In the genomic region with DNA sequence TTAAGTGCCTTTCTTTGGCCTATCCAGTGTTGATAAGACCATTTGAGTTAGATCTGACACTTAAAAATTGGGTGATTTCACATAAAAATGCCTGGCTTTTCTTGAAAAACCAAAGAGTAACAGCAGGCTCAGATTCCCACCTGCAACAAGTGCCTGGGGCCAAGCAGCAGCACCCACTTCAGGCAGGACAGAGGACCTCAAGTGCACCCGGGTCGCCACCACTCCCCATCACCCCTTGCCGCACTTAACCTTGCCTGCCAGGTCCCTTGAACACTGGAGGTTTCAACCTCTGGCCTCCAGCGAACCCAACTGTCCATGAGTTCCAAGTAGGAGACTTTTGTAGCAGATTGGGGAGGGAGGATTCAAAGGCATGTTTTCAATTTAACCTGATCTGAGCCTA, we compare ENCODE assay signal across 3 cellular contexts.
TF ChIP-seq lines count a peak whose summit lies in the region.

No MANE protein-coding gene starts in this region.

TF ChIP-seq in GM23338, 12 proteins besides CTCF, POLR2A, EP300 and RAD21 (continues in another document):
- TF ChIP-seq STAT1 (IDR thresholded peaks at IDR 0.05; ENCODE audit: unreplicated experiment): no peak
- no peak for TF ChIP-seq NANOG (IDR thresholded peaks at IDR 0.05; ENCODE audit: borderline replicate concordance)
- TF ChIP-seq ZNF114 (CRISPR knock-in tag; IDR thresholded peaks at IDR 0.05): no peak
- TF ChIP-seq, protein P1, sequence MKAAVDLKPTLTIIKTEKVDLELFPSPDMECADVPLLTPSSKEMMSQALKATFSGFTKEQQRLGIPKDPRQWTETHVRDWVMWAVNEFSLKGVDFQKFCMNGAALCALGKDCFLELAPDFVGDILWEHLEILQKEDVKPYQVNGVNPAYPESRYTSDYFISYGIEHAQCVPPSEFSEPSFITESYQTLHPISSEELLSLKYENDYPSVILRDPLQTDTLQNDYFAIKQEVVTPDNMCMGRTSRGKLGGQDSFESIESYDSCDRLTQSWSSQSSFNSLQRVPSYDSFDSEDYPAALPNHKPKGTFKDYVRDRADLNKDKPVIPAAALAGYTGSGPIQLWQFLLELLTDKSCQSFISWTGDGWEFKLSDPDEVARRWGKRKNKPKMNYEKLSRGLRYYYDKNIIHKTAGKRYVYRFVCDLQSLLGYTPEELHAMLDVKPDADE (IDR thresholded peaks at IDR 0.05): no peak
- TF ChIP-seq CREB1 (CRISPR knock-in tag; IDR thresholded peaks at IDR 0.05; ENCODE audit: low read depth): no peak
- no peak for TF ChIP-seq JUNB (IDR thresholded peaks at IDR 0.05; ENCODE audit: unreplicated experiment)
- TF ChIP-seq EZH2 (IDR thresholded peaks at IDR 0.05; ENCODE audit: low read depth, unreplicated experiment): no peak
- no peak for TF ChIP-seq EZH2phosphoT487 (IDR thresholded peaks at IDR 0.05; ENCODE audit: unreplicated experiment)
- TF ChIP-seq ZNF331 (CRISPR knock-in tag; IDR thresholded peaks at IDR 0.05; ENCODE audit: low read depth): no peak

TF ChIP-seq in HEK293, 187 proteins besides CTCF, POLR2A, EP300 and RAD21:
- peak; percentile 92 for TF ChIP-seq SCRT2 (tag by site-specific recombination; IDR thresholded peaks at IDR 0.05)
- no peak for TF ChIP-seq ZNF830 (tag by site-specific recombination; IDR thresholded peaks at IDR 0.05; ENCODE audit: low read depth)
- TF ChIP-seq, protein P2, sequence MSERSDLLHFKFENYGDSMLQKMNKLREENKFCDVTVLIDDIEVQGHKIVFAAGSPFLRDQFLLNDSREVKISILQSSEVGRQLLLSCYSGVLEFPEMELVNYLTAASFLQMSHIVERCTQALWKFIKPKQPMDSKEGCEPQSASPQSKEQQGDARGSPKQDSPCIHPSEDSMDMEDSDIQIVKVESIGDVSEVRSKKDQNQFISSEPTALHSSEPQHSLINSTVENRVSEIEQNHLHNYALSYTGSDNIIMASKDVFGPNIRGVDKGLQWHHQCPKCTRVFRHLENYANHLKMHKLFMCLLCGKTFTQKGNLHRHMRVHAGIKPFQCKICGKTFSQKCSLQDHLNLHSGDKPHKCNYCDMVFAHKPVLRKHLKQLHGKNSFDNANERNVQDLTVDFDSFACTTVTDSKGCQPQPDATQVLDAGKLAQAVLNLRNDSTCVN (tag by site-specific recombination; optimal IDR thresholded peaks at IDR 0.05): no peak
- peak; percentile 73; the same call in 1 of the 2 replicates for TF ChIP-seq SCRT1 (tag by site-specific recombination; IDR thresholded peaks at IDR 0.05; ENCODE audit: borderline replicate concordance)
TF ChIP-seq in HEK293: peak in this region for 2.

TF ChIP-seq in H1, 55 proteins besides CTCF, POLR2A, EP300 and RAD21:
- TF ChIP-seq ZNF274 (IDR thresholded peaks at IDR 0.05; ENCODE audit: borderline replicate concordance, extremely low read depth, low read length) (no peak), CHD1 (IDR thresholded peaks at IDR 0.05; ENCODE audit: low read depth, low read length) (no peak), RNF2 (IDR thresholded peaks at IDR 0.05; ENCODE audit: borderline replicate concordance, low read depth, low read length, missing control alignments, poor library complexity, severe bottlenecking) (no peak), GTF2F1 (IDR thresholded peaks at IDR 0.05; ENCODE audit: borderline replicate concordance, low read depth, low read length) (no peak), POU5F1 (IDR thresholded peaks at IDR 0.05; ENCODE audit: low read depth, low read length) (no peak), CBX8 (IDR thresholded peaks at IDR 0.05; ENCODE audit: borderline replicate concordance, low read depth, low read length) (no peak), TEAD4 (IDR thresholded peaks at IDR 0.05; ENCODE audit: low read depth, low read length) (no peak), BCL11A (IDR thresholded peaks at IDR 0.05; ENCODE audit: low read depth in 2 of 2, low read length in 2 of 2) (no peak), RBBP5 (IDR thresholded peaks at IDR 0.05; ENCODE audit: borderline replicate concordance, low read depth, low read length) (no peak), RFX5 (IDR thresholded peaks at IDR 0.05; ENCODE audit: borderline replicate concordance, low read depth, low read length) (no peak), HDAC6 (IDR thresholded peaks at IDR 0.05; ENCODE audit: low read depth, low read length) (no peak), YY1 (IDR thresholded peaks at IDR 0.05; ENCODE audit: low read depth, low read length) (no peak), JUN (IDR thresholded peaks at IDR 0.05; ENCODE audit: low read depth, low read length) (no peak), MAFK (IDR thresholded peaks at IDR 0.05; ENCODE audit: low read depth, low read length) (no peak), KDM1A (IDR thresholded peaks at IDR 0.05; ENCODE audit: borderline replicate concordance, low read length) (no peak)
- TF ChIP-seq, protein P3, sequence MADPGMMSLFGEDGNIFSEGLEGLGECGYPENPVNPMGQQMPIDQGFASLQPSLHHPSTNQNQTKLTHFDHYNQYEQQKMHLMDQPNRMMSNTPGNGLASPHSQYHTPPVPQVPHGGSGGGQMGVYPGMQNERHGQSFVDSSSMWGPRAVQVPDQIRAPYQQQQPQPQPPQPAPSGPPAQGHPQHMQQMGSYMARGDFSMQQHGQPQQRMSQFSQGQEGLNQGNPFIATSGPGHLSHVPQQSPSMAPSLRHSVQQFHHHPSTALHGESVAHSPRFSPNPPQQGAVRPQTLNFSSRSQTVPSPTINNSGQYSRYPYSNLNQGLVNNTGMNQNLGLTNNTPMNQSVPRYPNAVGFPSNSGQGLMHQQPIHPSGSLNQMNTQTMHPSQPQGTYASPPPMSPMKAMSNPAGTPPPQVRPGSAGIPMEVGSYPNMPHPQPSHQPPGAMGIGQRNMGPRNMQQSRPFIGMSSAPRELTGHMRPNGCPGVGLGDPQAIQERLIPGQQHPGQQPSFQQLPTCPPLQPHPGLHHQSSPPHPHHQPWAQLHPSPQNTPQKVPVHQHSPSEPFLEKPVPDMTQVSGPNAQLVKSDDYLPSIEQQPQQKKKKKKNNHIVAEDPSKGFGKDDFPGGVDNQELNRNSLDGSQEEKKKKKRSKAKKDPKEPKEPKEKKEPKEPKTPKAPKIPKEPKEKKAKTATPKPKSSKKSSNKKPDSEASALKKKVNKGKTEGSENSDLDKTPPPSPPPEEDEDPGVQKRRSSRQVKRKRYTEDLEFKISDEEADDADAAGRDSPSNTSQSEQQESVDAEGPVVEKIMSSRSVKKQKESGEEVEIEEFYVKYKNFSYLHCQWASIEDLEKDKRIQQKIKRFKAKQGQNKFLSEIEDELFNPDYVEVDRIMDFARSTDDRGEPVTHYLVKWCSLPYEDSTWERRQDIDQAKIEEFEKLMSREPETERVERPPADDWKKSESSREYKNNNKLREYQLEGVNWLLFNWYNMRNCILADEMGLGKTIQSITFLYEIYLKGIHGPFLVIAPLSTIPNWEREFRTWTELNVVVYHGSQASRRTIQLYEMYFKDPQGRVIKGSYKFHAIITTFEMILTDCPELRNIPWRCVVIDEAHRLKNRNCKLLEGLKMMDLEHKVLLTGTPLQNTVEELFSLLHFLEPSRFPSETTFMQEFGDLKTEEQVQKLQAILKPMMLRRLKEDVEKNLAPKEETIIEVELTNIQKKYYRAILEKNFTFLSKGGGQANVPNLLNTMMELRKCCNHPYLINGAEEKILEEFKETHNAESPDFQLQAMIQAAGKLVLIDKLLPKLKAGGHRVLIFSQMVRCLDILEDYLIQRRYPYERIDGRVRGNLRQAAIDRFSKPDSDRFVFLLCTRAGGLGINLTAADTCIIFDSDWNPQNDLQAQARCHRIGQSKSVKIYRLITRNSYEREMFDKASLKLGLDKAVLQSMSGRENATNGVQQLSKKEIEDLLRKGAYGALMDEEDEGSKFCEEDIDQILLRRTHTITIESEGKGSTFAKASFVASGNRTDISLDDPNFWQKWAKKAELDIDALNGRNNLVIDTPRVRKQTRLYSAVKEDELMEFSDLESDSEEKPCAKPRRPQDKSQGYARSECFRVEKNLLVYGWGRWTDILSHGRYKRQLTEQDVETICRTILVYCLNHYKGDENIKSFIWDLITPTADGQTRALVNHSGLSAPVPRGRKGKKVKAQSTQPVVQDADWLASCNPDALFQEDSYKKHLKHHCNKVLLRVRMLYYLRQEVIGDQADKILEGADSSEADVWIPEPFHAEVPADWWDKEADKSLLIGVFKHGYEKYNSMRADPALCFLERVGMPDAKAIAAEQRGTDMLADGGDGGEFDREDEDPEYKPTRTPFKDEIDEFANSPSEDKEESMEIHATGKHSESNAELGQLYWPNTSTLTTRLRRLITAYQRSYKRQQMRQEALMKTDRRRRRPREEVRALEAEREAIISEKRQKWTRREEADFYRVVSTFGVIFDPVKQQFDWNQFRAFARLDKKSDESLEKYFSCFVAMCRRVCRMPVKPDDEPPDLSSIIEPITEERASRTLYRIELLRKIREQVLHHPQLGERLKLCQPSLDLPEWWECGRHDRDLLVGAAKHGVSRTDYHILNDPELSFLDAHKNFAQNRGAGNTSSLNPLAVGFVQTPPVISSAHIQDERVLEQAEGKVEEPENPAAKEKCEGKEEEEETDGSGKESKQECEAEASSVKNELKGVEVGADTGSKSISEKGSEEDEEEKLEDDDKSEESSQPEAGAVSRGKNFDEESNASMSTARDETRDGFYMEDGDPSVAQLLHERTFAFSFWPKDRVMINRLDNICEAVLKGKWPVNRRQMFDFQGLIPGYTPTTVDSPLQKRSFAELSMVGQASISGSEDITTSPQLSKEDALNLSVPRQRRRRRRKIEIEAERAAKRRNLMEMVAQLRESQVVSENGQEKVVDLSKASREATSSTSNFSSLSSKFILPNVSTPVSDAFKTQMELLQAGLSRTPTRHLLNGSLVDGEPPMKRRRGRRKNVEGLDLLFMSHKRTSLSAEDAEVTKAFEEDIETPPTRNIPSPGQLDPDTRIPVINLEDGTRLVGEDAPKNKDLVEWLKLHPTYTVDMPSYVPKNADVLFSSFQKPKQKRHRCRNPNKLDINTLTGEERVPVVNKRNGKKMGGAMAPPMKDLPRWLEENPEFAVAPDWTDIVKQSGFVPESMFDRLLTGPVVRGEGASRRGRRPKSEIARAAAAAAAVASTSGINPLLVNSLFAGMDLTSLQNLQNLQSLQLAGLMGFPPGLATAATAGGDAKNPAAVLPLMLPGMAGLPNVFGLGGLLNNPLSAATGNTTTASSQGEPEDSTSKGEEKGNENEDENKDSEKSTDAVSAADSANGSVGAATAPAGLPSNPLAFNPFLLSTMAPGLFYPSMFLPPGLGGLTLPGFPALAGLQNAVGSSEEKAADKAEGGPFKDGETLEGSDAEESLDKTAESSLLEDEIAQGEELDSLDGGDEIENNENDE (IDR thresholded peaks at IDR 0.05; ENCODE audit: insufficient replicate concordance, low read length): no peak
- TF ChIP-seq, protein P4, sequence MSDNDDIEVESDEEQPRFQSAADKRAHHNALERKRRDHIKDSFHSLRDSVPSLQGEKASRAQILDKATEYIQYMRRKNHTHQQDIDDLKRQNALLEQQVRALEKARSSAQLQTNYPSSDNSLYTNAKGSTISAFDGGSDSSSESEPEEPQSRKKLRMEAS (IDR thresholded peaks at IDR 0.05): no peak
- TF ChIP-seq, protein P5, sequence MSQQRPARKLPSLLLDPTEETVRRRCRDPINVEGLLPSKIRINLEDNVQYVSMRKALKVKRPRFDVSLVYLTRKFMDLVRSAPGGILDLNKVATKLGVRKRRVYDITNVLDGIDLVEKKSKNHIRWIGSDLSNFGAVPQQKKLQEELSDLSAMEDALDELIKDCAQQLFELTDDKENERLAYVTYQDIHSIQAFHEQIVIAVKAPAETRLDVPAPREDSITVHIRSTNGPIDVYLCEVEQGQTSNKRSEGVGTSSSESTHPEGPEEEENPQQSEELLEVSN (IDR thresholded peaks at IDR 0.05): no peak
- TF ChIP-seq, protein P6, sequence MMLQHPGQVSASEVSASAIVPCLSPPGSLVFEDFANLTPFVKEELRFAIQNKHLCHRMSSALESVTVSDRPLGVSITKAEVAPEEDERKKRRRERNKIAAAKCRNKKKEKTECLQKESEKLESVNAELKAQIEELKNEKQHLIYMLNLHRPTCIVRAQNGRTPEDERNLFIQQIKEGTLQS (IDR thresholded peaks at IDR 0.05; ENCODE audit: insufficient read depth, low read depth, low read length): no peak
